ENCODE assay signal across 1 cellular context in the genomic region with DNA sequence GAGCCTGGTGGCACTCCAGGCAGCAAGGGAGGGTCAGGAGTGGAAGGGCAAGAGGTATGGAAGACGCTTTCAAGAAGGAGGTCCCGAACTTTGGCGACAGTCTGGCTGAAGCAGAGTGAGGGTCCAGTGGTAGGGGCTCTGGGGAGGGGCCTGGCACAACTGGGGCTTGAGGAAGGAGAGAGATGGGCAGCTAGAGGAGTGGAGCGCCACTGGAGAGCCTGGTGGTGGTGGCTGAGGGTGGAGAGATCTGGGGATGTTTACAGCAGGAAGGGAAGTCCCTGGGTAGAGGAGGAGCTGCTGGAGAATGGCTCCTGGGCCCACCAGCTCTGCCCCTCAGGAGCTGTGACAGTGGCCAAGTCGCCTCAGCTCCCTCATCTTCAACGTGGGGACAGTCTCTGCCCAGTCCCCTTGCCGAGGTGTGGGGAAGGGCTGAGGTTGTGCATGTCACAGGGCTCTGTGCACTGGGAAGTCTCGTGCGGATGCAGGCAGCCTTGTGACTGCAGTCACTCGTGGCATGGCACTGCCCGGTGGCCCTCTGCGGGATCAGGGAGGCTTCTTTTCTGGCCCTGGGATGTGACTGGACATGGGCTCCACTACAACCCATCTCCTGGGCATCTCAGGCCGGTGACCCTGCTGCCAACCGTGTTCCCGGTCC.
TF ChIP-seq lines count a peak whose summit lies in the region.

No MANE protein-coding gene starts in this region.

TF ChIP-seq in WTC11, 78 proteins besides CTCF, POLR2A, EP300 and RAD21 (continued from another document):
- TF ChIP-seq, protein P1, sequence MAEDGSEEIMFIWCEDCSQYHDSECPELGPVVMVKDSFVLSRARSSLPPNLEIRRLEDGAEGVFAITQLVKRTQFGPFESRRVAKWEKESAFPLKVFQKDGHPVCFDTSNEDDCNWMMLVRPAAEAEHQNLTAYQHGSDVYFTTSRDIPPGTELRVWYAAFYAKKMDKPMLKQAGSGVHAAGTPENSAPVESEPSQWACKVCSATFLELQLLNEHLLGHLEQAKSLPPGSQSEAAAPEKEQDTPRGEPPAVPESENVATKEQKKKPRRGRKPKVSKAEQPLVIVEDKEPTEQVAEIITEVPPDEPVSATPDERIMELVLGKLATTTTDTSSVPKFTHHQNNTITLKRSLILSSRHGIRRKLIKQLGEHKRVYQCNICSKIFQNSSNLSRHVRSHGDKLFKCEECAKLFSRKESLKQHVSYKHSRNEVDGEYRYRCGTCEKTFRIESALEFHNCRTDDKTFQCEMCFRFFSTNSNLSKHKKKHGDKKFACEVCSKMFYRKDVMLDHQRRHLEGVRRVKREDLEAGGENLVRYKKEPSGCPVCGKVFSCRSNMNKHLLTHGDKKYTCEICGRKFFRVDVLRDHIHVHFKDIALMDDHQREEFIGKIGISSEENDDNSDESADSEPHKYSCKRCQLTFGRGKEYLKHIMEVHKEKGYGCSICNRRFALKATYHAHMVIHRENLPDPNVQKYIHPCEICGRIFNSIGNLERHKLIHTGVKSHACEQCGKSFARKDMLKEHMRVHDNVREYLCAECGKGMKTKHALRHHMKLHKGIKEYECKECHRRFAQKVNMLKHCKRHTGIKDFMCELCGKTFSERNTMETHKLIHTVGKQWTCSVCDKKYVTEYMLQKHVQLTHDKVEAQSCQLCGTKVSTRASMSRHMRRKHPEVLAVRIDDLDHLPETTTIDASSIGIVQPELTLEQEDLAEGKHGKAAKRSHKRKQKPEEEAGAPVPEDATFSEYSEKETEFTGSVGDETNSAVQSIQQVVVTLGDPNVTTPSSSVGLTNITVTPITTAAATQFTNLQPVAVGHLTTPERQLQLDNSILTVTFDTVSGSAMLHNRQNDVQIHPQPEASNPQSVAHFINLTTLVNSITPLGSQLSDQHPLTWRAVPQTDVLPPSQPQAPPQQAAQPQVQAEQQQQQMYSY (CRISPR knock-in tag; IDR thresholded peaks at IDR 0.05) = no peak
